ENCODE assay signal across 16 cellular contexts in the genomic region with DNA sequence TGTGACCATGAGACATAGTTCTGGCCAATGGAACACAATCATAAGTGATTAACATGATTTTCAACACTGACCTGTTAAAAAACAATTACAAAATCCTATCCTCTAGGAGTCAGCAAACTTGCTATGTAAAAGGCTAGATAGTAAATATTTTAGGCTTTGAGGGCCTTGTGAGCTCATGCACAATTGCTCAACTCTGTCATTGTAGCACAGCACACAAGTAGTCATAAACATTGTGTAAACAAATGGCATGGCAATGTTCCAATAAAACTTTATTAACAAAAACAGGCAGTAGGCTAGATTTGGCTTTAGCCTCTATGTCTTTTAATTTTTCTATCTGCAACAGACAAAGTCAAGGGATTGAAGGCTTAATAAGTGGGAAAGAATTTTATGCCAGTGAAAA.
DNase-seq lines count a peak whose midpoint lies in the region; ATAC-seq and TF ChIP-seq lines count a peak whose summit lies in the region.
"Had no signal": no experiment of that assay in that cellular context is flagged by ENCODE, and none has a peak within 500 bp of the region (broad histone marks: within the 10 kb centered on the region; RNA-seq: fewer than 3 reads in every experiment).

No MANE protein-coding gene starts in this region.

- H3K9me2 ChIP-seq in GM23248 (ENCODE audit: insufficient read depth) = no peaks in the 10 kb centered on the region

- no peaks in the 10 kb centered on the region for H3K27me3 ChIP-seq in GM23248 (replicated peaks; ENCODE audit: insufficient read depth)
- no peaks in the 10 kb centered on the region for H3K27me3 ChIP-seq in brain microvascular endothelial cell (replicated peaks)
- no peaks in the 10 kb centered on the region for H3K27me3 ChIP-seq in MG63
- H3K27me3 ChIP-seq in CD8-positive, alpha-beta memory T cell (ENCODE audit: insufficient read depth, low read length, poor library complexity, severe bottlenecking) = no peaks in the 10 kb centered on the region
- H3K27me3 ChIP-seq: cardiac muscle cell had no signal

- H3K27ac ChIP-seq in GM23248 = no peak overlapping the region
- no peak overlapping the region for H3K27ac ChIP-seq in brain microvascular endothelial cell
- H3K27ac ChIP-seq in CD8-positive, alpha-beta memory T cell (ENCODE audit: low read depth, low read length) = no peak overlapping the region
- H3K27ac ChIP-seq: cardiac muscle cell, thoracic aorta had no signal

- no peak overlapping the region for H2AFZ ChIP-seq in GM23248

- H3K9me3 Mint-ChIP-seq in CD8-positive, alpha-beta memory T cell = peaks cover 0 to 2% (median 0%) of the 10 kb centered on the region in 5 donors

- no peaks in the 10 kb centered on the region for H3K36me3 Mint-ChIP-seq in CD8-positive, alpha-beta memory T cell
- H3K36me3 Mint-ChIP-seq: activated naive CD8-positive, alpha-beta T cell had no signal

- no peaks in the 10 kb centered on the region for H3K79me2 ChIP-seq in GM23248 (ENCODE audit: insufficient read depth)

- TF ChIP-seq CTCF in LNCaP clone FGC (IDR thresholded peaks at IDR 0.05; ENCODE audit: control insufficient read depth, extremely low read depth, insufficient read depth) = no peak
- TF ChIP-seq CTCF in brain microvascular endothelial cell (IDR thresholded peaks at IDR 0.05; ENCODE audit: low read depth, low read length, missing control alignments) = no peak
- TF ChIP-seq CTCF in fibroblast of villous mesenchyme (IDR thresholded peaks at IDR 0.05; ENCODE audit: insufficient read depth, low read depth, low read length) = no peak

- no peak overlapping the region for H3K9ac ChIP-seq in GM23248

- no peak for ATAC-seq in HG02759 (IDR thresholded peaks at IDR 0.05; ENCODE audit: unreplicated experiment)
- ATAC-seq: left ventricle myocardium superior had no signal

- H3K27me3 Mint-ChIP-seq in CD8-positive, alpha-beta memory T cell = no peaks in the 10 kb centered on the region
- H3K27me3 Mint-ChIP-seq: activated naive CD8-positive, alpha-beta T cell had no signal

- CTCF ChIA-PET in CD8-positive, alpha-beta memory T cell (lab: Charles Lee) = no interaction called here

- H3K4me3 ChIP-seq in GM23248 = no peak overlapping the region
- no peak overlapping the region for H3K4me3 ChIP-seq in LNCaP clone FGC (ENCODE audit: low read depth, low read length)
- H3K4me3 ChIP-seq in brain microvascular endothelial cell (ENCODE audit: low read depth, low read length) = no peak overlapping the region
- H3K4me3 ChIP-seq in fibroblast of villous mesenchyme (ENCODE audit: low read depth, low read length) = no peak overlapping the region
- H3K4me3 ChIP-seq in MG63 = no peak overlapping the region
- no peak overlapping the region for H3K4me3 ChIP-seq in CD8-positive, alpha-beta memory T cell (ENCODE audit: low read length)
- H3K4me3 ChIP-seq: cardiac muscle cell, thoracic aorta had no signal

- no peaks in the 10 kb centered on the region for H3K9me3 ChIP-seq in GM23248 (ENCODE audit: low read depth)
- H3K9me3 ChIP-seq in MG63 = no peaks in the 10 kb centered on the region
- no peaks in the 10 kb centered on the region for H3K9me3 ChIP-seq in CD8-positive, alpha-beta memory T cell (ENCODE audit: low read length)
- H3K9me3 ChIP-seq: thoracic aorta had no signal

- no peaks in the 10 kb centered on the region for H3K4me1 ChIP-seq in GM23248 (ENCODE audit: insufficient read depth)
- no peaks in the 10 kb centered on the region for H3K4me1 ChIP-seq in CD8-positive, alpha-beta memory T cell (ENCODE audit: insufficient read depth, low read length)

- in situ Hi-C loops in GM23248 (cut with MboI) (no loop called here), brain microvascular endothelial cell (cut with HindIII; ENCODE audit: low pct_ligation_motif_present, low sequenced_read_pairs) (no loop called here)

- no peaks in the 10 kb centered on the region for H3K4me1 Mint-ChIP-seq in CD8-positive, alpha-beta memory T cell

- H3K27ac Mint-ChIP-seq in CD8-positive, alpha-beta memory T cell = no peak overlapping the region
- H3K27ac Mint-ChIP-seq: activated naive CD8-positive, alpha-beta T cell had no signal

- H3K4me2 ChIP-seq in GM23248 (ENCODE audit: unreplicated experiment) = no peak overlapping the region

- POLR2A ChIA-PET in CD8-positive, alpha-beta memory T cell (lab: Charles Lee) = no interaction called here

- H3K36me3 ChIP-seq in GM23248 (ENCODE audit: low read depth) (no peaks in the 10 kb centered on the region), brain microvascular endothelial cell (replicated peaks) (no peaks in the 10 kb centered on the region), MG63 (no peaks in the 10 kb centered on the region)
- H3K36me3 ChIP-seq in CD8-positive, alpha-beta memory T cell (ENCODE audit: insufficient read depth, low read length) = no peaks in the 10 kb centered on the region
- H3K36me3 ChIP-seq: cardiac muscle cell, thoracic aorta had no signal

- DNase-seq in GM23248 (peak; percentile 48), LNCaP clone FGC (ENCODE audit: low read depth) (peak; percentile 23), brain microvascular endothelial cell (peak; percentile 10), fibroblast of villous mesenchyme (ENCODE audit: low read depth) (peak; percentile 56), MG63 (no peak)
- no peak for DNase-seq in CD8-positive, alpha-beta memory T cell
- DNase-seq: activated CD4-positive, alpha-beta T cell treated with anti-CD3 and anti-CD28 coated beads for 1 hour; dermis blood vessel endothelial cell; DND-41; head of caudate nucleus; left ventricle myocardium superior; NCI-H1417 treated with DMSO at 0.1 percent for 48 hours had no signal

- no peaks in the 10 kb centered on the region for H4K20me1 ChIP-seq in GM23248 (ENCODE audit: insufficient read depth)

- no peak overlapping the region for H3K4me3 Mint-ChIP-seq in CD8-positive, alpha-beta memory T cell
- H3K4me3 Mint-ChIP-seq: activated naive CD8-positive, alpha-beta T cell had no signal

- H3F3A ChIP-seq in GM23248 (ENCODE audit: insufficient read depth) = peaks cover 8% of the 10 kb centered on the region; the same call in 1 of the 2 replicates

Comparison
In these comparisons a context has a peak if more than half of its experiments do, and no peak if none do; other contexts are left out.
1. DNase-seq: peak in GM23248 (single experiment), LNCaP clone FGC (single experiment), brain microvascular endothelial cell (single experiment) and fibroblast of villous mesenchyme (single experiment); none in MG63 (single experiment) and CD8-positive, alpha-beta memory T cell (0 of 5).